Comparison of ENCODE assay signal across 14 cellular contexts in genomic region chr2:182962641-182963040, GRCh38.
DNase-seq lines count a peak whose midpoint lies in the region; ATAC-seq, FAIRE-seq and TF ChIP-seq lines count a peak whose summit lies in the region.
"Had no signal": no experiment of that assay in that cellular context is flagged by ENCODE, and none has a peak within 500 bp of the region (broad histone marks: within the 10 kb centered on the region; RNA-seq: fewer than 3 reads in every experiment).

No MANE protein-coding gene starts in this region.

- no TSS peak for BruUV-seq in K562 (replicated peaks; lab: Mats Ljungman, UMichigan)

- in situ Hi-C loops in K562 (cut with MboI): no loop called here

- H3K4me3 ChIP-seq in K562 (no peak overlapping the region), kidney (ENCODE audit: low read length in 2 of 2) (no peak overlapping the region)
- H3K4me3 ChIP-seq: BLaER1, GM12878 had no signal

- FAIRE-seq in G401.6 (lab: Jason Lieb, UNC) (peak; percentile 36), K562 (lab: Jason Lieb, UNC) (no peak), kidney (lab: Jason Lieb, UNC) (peak; percentile 27)
- FAIRE-seq: GM12878, HTR-8/SVneo had no signal

- POLR2A ChIA-PET in K562 (lab: Yijun Ruan, JAX): interaction anchor here (1.3 kb wide), 1 partner anchor 8 kb away, joined by 6 read pairs; no protein-coding TSS in a partner anchor

- TF ChIP-seq EP300 in K562 (IDR thresholded peaks at IDR 0.05; ENCODE audit: low read length): no peak

- TF ChIP-seq CTCF in K562 (IDR thresholded peaks at IDR 0.05 in 2 of 3, conservative IDR thresholded peaks at IDR 0.05 in 1 of 3; ENCODE audit: insufficient read depth in 2 of 3, low read depth in 1 of 3, low read length in 3 of 3) (no peak), kidney (IDR thresholded peaks at IDR 0.05; ENCODE audit: borderline replicate concordance, extremely low read depth, insufficient read depth) (no peak)

- H3K4me2 ChIP-seq in K562 (ENCODE audit: insufficient read depth, low read length): no peak overlapping the region
- H3K4me2 ChIP-seq: BLaER1, KMS-11 had no signal

- CTCF ChIA-PET in K562 (lab: Yijun Ruan, JAX; ENCODE audit: low intra/inter-chr PET ratio): no interaction called here

- H2AFZ ChIP-seq in K562 (ENCODE audit: low read depth, low read length): no peak overlapping the region

- no peaks in the 10 kb centered on the region for H3K9me1 ChIP-seq in K562 (ENCODE audit: control insufficient read depth, insufficient read depth, low read length)

- no peak overlapping the region for H3K27ac ChIP-seq in K562 (ENCODE audit: extremely low read depth, low read depth, low read length)
- no peak overlapping the region for H3K27ac ChIP-seq in kidney (ENCODE audit: low read depth in 2 of 2, low read length in 2 of 2)
- H3K27ac ChIP-seq: BLaER1, KMS-11 had no signal

- H3K9ac ChIP-seq in K562 (ENCODE audit: insufficient read depth in 1 of 2, low read depth in 2 of 2, low read length in 2 of 2): no peak overlapping the region
- no peak overlapping the region for H3K9ac ChIP-seq in kidney (ENCODE audit: low read length in 2 of 2)
- H3K9ac ChIP-seq: BLaER1, KMS-11 had no signal

- TF ChIP-seq POLR2A in K562 (conservative IDR thresholded peaks at IDR 0.05): no peak

- DNase-seq in K562 (ENCODE audit: extremely low read depth in 1 of 4, low spot score in 3 of 4): no peak
- no peak for DNase-seq in kidney
- DNase-seq in NOMO-1 treated with DMSO at 0.1 percent for 48 hours (lab: John Stamatoyannopoulos, UW; ENCODE audit: unreplicated experiment): no peak
- DNase-seq in activated CD4-positive, CD25-positive, alpha-beta regulatory T cell treated with anti-CD3 and anti-CD28 coated beads, Interleukin-2, amount 50 U/mL, for 72 hours: no peak
- DNase-seq: CD4-positive, alpha-beta memory T cell; DMS153; DMS79; HCEC 1CT had no signal

- intact Hi-C loops in K562 (cut with micrococcal nuclease) (no loop called here), kidney (cut with DNase I) (no loop called here)

- WGBS in K562 (ENCODE audit: insufficient coverage, low coverage, missing lambda C conversion rate): 98% methylated on average over 2 of the region's 2 CpGs

- H3K36me3 ChIP-seq in K562 (ENCODE audit: control insufficient read depth, insufficient read depth, low read length) (peaks cover 59% of the 10 kb centered on the region; the same call in 2 of the 3 replicates), kidney (ENCODE audit: control insufficient read depth in 1 of 2, insufficient read depth in 2 of 2, low read length in 2 of 2) (peaks cover 6 to 7% of the 10 kb centered on the region in 2 donors)
- H3K36me3 ChIP-seq: BLaER1 had no signal

- TF ChIP-seq RAD21 in K562 (CRISPR knock-in tag; conservative IDR thresholded peaks at IDR 0.05 in 1 of 2, IDR thresholded peaks at IDR 0.05 in 1 of 2): no peak

- ATAC-seq in K562 (no peak), HG03175 (IDR thresholded peaks at IDR 0.05; ENCODE audit: unreplicated experiment) (no peak)
- ATAC-seq: GM12878 had no signal

- H4K20me1 ChIP-seq in K562 (replicated peaks; ENCODE audit: control insufficient read depth, insufficient read depth, low read length): no peaks in the 10 kb centered on the region
- H4K20me1 ChIP-seq: BLaER1 had no signal

- H3K4me1 ChIP-seq in K562 (replicated peaks in 1 of 2; ENCODE audit: control insufficient read depth in 2 of 2, insufficient read depth in 2 of 2, low read length in 2 of 2) (no peaks in the 10 kb centered on the region), kidney (ENCODE audit: control insufficient read depth in 1 of 2, insufficient read depth in 1 of 2, low read depth in 1 of 2, low read length in 2 of 2) (no peaks in the 10 kb centered on the region)
- H3K4me1 ChIP-seq: BLaER1 had no signal

- H3K9me3 ChIP-seq in K562 (replicated peaks; ENCODE audit: control insufficient read depth, insufficient read depth, low read depth, low read length) (no peaks in the 10 kb centered on the region), kidney (ENCODE audit: control insufficient read depth in 1 of 2, low read length in 2 of 2) (no peaks in the 10 kb centered on the region)
- H3K9me3 ChIP-seq: BLaER1 had no signal

- 0 out of 3 replicates have a peak, but pooled peaks cover 2% of the 10 kb centered on the region for H3K79me2 ChIP-seq in K562 (ENCODE audit: control insufficient read depth, insufficient read depth, low read length)

- no peaks in the 10 kb centered on the region for H3K27me3 ChIP-seq in K562 (ENCODE audit: control insufficient read depth in 2 of 2, insufficient read depth in 2 of 2, low read length in 2 of 2)
- H3K27me3 ChIP-seq: BLaER1 had no signal

TF ChIP-seq in K562, 482 proteins besides CTCF, POLR2A, EP300 and RAD21 (continues in another document):
- TF ChIP-seq ZNF764 (CRISPR knock-in tag; IDR thresholded peaks at IDR 0.05; ENCODE audit: low read depth): no peak
- TF ChIP-seq BRF1 (IDR thresholded peaks at IDR 0.05; ENCODE audit: borderline replicate concordance, extremely low read depth, insufficient read length): no peak
- TF ChIP-seq ZNF668 (CRISPR knock-in tag; IDR thresholded peaks at IDR 0.05): no peak
- TF ChIP-seq ZNF316 (IDR thresholded peaks at IDR 0.05): peak; percentile 83
- peak; percentile 46; the same call in 1 of the 2 replicates for TF ChIP-seq MAFF (IDR thresholded peaks at IDR 0.05; ENCODE audit: low read length)
- no peak for TF ChIP-seq ZNF146 (CRISPR knock-in tag; IDR thresholded peaks at IDR 0.05; ENCODE audit: unreplicated experiment)
- no peak for TF ChIP-seq SMAD3 (CRISPR knock-in tag; conservative IDR thresholded peaks at IDR 0.05)
- no peak for TF ChIP-seq SRF (CRISPR knock-in tag; IDR thresholded peaks at IDR 0.05)
- no peak for TF ChIP-seq NUFIP1 (IDR thresholded peaks at IDR 0.05; ENCODE audit: partially characterized antibody)
- peak; percentile 58; the same call in 1 of the 2 replicates for TF ChIP-seq C11orf30 (IDR thresholded peaks at IDR 0.05; ENCODE audit: low read depth)
- TF ChIP-seq FOXJ3 (CRISPR knock-in tag; IDR thresholded peaks at IDR 0.05): no peak
- TF ChIP-seq GTF2B (IDR thresholded peaks at IDR 0.05; ENCODE audit: extremely low read depth, insufficient read length): no peak
- TF ChIP-seq BDP1 (IDR thresholded peaks at IDR 0.05; ENCODE audit: insufficient read depth, insufficient read length): no peak
- TF ChIP-seq EZH2 (IDR thresholded peaks at IDR 0.05; ENCODE audit: borderline replicate concordance, low read depth, low read length): no peak
- no peak for TF ChIP-seq ZC3H8 (IDR thresholded peaks at IDR 0.05)
- TF ChIP-seq ZNF124 (CRISPR knock-in tag; IDR thresholded peaks at IDR 0.05): no peak
- TF ChIP-seq ERF (CRISPR knock-in tag; IDR thresholded peaks at IDR 0.05): no peak
- no peak for TF ChIP-seq ZNF830 (CRISPR knock-in tag; IDR thresholded peaks at IDR 0.05)
- TF ChIP-seq POLR2B (IDR thresholded peaks at IDR 0.05; ENCODE audit: low read depth, partially characterized antibody): no peak
- peak; percentile 44; the same call in 1 of the 2 replicates for TF ChIP-seq MAFG (tag; conservative IDR thresholded peaks at IDR 0.05)
- no peak for TF ChIP-seq JUND (IDR thresholded peaks at IDR 0.05; ENCODE audit: borderline replicate concordance, low read depth, low read length)
- TF ChIP-seq JUND (tag; IDR thresholded peaks at IDR 0.05; ENCODE audit: borderline replicate concordance, low read depth, low read length): no peak
- no peak for TF ChIP-seq PML (IDR thresholded peaks at IDR 0.05; ENCODE audit: low read length)
- TF ChIP-seq NFRKB (IDR thresholded peaks at IDR 0.05; ENCODE audit: low read depth): no peak
- no peak for TF ChIP-seq PYGO2 (tag; IDR thresholded peaks at IDR 0.05)
- TF ChIP-seq MAFK (IDR thresholded peaks at IDR 0.05; ENCODE audit: low read length): 0 out of 2 replicates have a peak, but pooled peaks have one; percentile 10
- TF ChIP-seq POLR2AphosphoS5 (IDR thresholded peaks at IDR 0.05; ENCODE audit: control insufficient read depth, insufficient read depth, low read depth, low read length): no peak
- TF ChIP-seq TAF15 (IDR thresholded peaks at IDR 0.05; ENCODE audit: low read depth, low read length): no peak
- TF ChIP-seq ZNF586 (CRISPR knock-in tag; conservative IDR thresholded peaks at IDR 0.05): no peak
- no peak for TF ChIP-seq THAP7 (CRISPR knock-in tag; IDR thresholded peaks at IDR 0.05)
- TF ChIP-seq CTBP1 (IDR thresholded peaks at IDR 0.05; ENCODE audit: borderline replicate concordance): no peak
- TF ChIP-seq PKNOX1 (IDR thresholded peaks at IDR 0.05): no peak
- TF ChIP-seq ZBTB1 (CRISPR knock-in tag; IDR thresholded peaks at IDR 0.05; ENCODE audit: borderline replicate concordance, low read depth): no peak
- no peak for TF ChIP-seq HMG20B (CRISPR knock-in tag; IDR thresholded peaks at IDR 0.05)
